1 cellular context compared by ENCODE assay signal in genomic region chr21:14064296-14064645, GRCh38.
TF ChIP-seq lines count a peak whose summit lies in the region.

No MANE protein-coding gene starts in this region.

TF ChIP-seq in SK-N-SH, 30 proteins besides CTCF, POLR2A, EP300 and RAD21 (continued from another document):
- no peak for TF ChIP-seq USF1 (IDR thresholded peaks at IDR 0.05; ENCODE audit: borderline replicate concordance, low read depth)
- no peak for TF ChIP-seq SMC3 (IDR thresholded peaks at IDR 0.05; ENCODE audit: low read depth, low read length)
- no peak for TF ChIP-seq ZBTB33 (IDR thresholded peaks at IDR 0.05; ENCODE audit: borderline replicate concordance, low read depth)
- no peak for TF ChIP-seq NFIC (IDR thresholded peaks at IDR 0.05; ENCODE audit: borderline replicate concordance)
- no peak for TF ChIP-seq TEAD4 (IDR thresholded peaks at IDR 0.05; ENCODE audit: borderline replicate concordance, insufficient read depth)
